1 cellular context compared by ENCODE assay signal in genomic region chr4:967113-968104, GRCh38.
TF ChIP-seq lines count a peak whose summit lies in the region.

No MANE protein-coding gene starts in this region.

TF ChIP-seq in HEK293, 187 proteins besides CTCF, POLR2A, EP300 and RAD21:
- 0 out of 2 replicates have a peak, but pooled peaks have one; percentile 21 for TF ChIP-seq ZBTB10 (tag by site-specific recombination; IDR thresholded peaks at IDR 0.05)
- TF ChIP-seq ZBTB6 (tag by site-specific recombination; IDR thresholded peaks at IDR 0.05): no peak
- TF ChIP-seq ZNF473 (tag by site-specific recombination; IDR thresholded peaks at IDR 0.05): no peak
